14 cellular contexts compared by ENCODE assay signal in genomic region chr3:52774901-52775864, GRCh38. TPM values are rescaled to one million over a fixed set of nuclear protein-coding genes. Genes with fewer than 3 reads are reported as not detected.
DNase-seq lines count a peak whose midpoint lies in the region; ATAC-seq and TF ChIP-seq lines count a peak whose summit lies in the region.
"Had no signal": no experiment of that assay in that cellular context is flagged by ENCODE, and none has a peak within 500 bp of the region (broad histone marks: within the 10 kb centered on the region; RNA-seq: fewer than 3 reads in every experiment).

No MANE protein-coding gene starts in this region.

- no peak for TF ChIP-seq CTCF in left ventricle myocardium inferior (IDR thresholded peaks at IDR 0.05; ENCODE audit: borderline replicate concordance)
- no peak for TF ChIP-seq CTCF in lower lobe of right lung (IDR thresholded peaks at IDR 0.05)
- no peak for TF ChIP-seq CTCF in smooth muscle cell (IDR thresholded peaks at IDR 0.05; ENCODE audit: borderline replicate concordance, insufficient read depth, poor library complexity, severe bottlenecking)

- H3K36me3 ChIP-seq in left ventricle myocardium inferior (no peaks in the 10 kb centered on the region), lower lobe of right lung (no peaks in the 10 kb centered on the region), smooth muscle cell (ENCODE audit: low read depth) (no peaks in the 10 kb centered on the region)

- intact Hi-C loops in Right ventricle myocardium superior (cut with DNase I), result loop anchor here (5.0 kb wide), 1 partner anchor 122 kb away; the partner anchor contains the start of gene STIMATE
- intact Hi-C loops in left ventricle myocardium inferior (cut with micrococcal nuclease), result no loop called here
- intact Hi-C loops in lower lobe of right lung (cut with DNase I), result no loop called here

- H3K9me3 ChIP-seq in left ventricle myocardium inferior (replicated peaks) (no peaks in the 10 kb centered on the region), lower lobe of right lung (no peaks in the 10 kb centered on the region), smooth muscle cell (replicated peaks; ENCODE audit: low read depth) (no peaks in the 10 kb centered on the region)
- H3K9me3 ChIP-seq: SJSA1 had no signal

- peaks cover 5% of the 10 kb centered on the region for H3K79me2 ChIP-seq in smooth muscle cell (ENCODE audit: low read depth)

- H3K4me3 ChIP-seq in left ventricle myocardium inferior, result no peak overlapping the region
- H3K4me3 ChIP-seq in lower lobe of right lung, result no peak overlapping the region
- H3K4me3 ChIP-seq in smooth muscle cell, result no peak overlapping the region
- H3K4me3 ChIP-seq: SJSA1 had no signal

- H3K27me3 ChIP-seq in left ventricle myocardium inferior (ENCODE audit: low read depth) (no peaks in the 10 kb centered on the region), lower lobe of right lung (ENCODE audit: low read depth) (no peaks in the 10 kb centered on the region), smooth muscle cell (ENCODE audit: low read depth) (no peaks in the 10 kb centered on the region)
- H3K27me3 ChIP-seq: SJSA1 had no signal

- ATAC-seq in Right ventricle myocardium superior (ENCODE audit: poor library complexity), result no peak
- ATAC-seq in lower lobe of right lung, result no peak
- ATAC-seq: natural killer cell had no signal

- H3K9ac ChIP-seq in smooth muscle cell (ENCODE audit: low read depth), result no peak overlapping the region

- 81% methylated on average over 6 of the region's 6 CpGs for WGBS in smooth muscle cell (ENCODE audit: low lambda C conversion rate)

- H2AFZ ChIP-seq in smooth muscle cell (ENCODE audit: low read depth), result no peak overlapping the region

- no peak overlapping the region for H3K27ac ChIP-seq in left ventricle myocardium inferior (replicated peaks)
- H3K27ac ChIP-seq in lower lobe of right lung, result no peak overlapping the region
- H3K27ac ChIP-seq in smooth muscle cell (ENCODE audit: low read depth), result no peak overlapping the region
- H3K27ac ChIP-seq: SJSA1 had no signal

- no peaks in the 10 kb centered on the region for H3F3A ChIP-seq in smooth muscle cell (ENCODE audit: low read depth)

- no peak overlapping the region for H3K4me2 ChIP-seq in smooth muscle cell

- H4K20me1 ChIP-seq in smooth muscle cell (ENCODE audit: low read depth), result no peaks in the 10 kb centered on the region

- H3K4me1 ChIP-seq in left ventricle myocardium inferior (peaks cover 12% of the 10 kb centered on the region), lower lobe of right lung (peaks cover 6% of the 10 kb centered on the region), smooth muscle cell (ENCODE audit: low read depth) (no peaks in the 10 kb centered on the region)
- H3K4me1 ChIP-seq: SJSA1 had no signal

- DNase-seq in Right ventricle myocardium superior (peak; percentile 45), left ventricle myocardium inferior (no peak), RPMI8226 (peak; percentile 80), lower lobe of right lung (peak; percentile 41), ureter (ENCODE audit: low spot score) (peak; percentile 43), NCI-H748 (lab: John Stamatoyannopoulos, UW; ENCODE audit: unreplicated experiment) (no peak), smooth muscle cell (lab: John Stamatoyannopoulos, UW; ENCODE audit: unreplicated experiment) (no peak), SKM-1 treated with dmso at 0.1 percent for 144 hours (lab: John Stamatoyannopoulos, UW; ENCODE audit: unreplicated experiment) (no peak)
- DNase-seq: activated naive CD4-positive, alpha-beta T cell treated with anti-CD3 and anti-CD28 coated beads for 36 hours; AML-193; Karpas-422; natural killer cell; NCI-H524 had no signal

RNA-seq across cellular contexts. Expression of gene ITIH1, which starts 2.2 kb away (rescaled TPM):
- total RNA-seq in Right ventricle myocardium superior, result not detected
- not detected for total RNA-seq in left ventricle myocardium inferior
- total RNA-seq in lower lobe of right lung, result not detected
- total RNA-seq in ureter, result not detected
- total RNA-seq in smooth muscle cell, result not detected in 2 replicates
- polyA plus RNA-seq in smooth muscle cell, result 0.33 TPM in 1 of 2 replicates, not detected in the other
- total RNA-seq: activated naive CD4-positive, alpha-beta T cell treated with anti-CD3 and anti-CD28 coated beads for 36 hours; SJSA1 had no signal

RNA-seq across cellular contexts. Expression of gene NEK4, which starts 4.4 kb away (rescaled TPM):
- total RNA-seq in Right ventricle myocardium superior (19.5 TPM), left ventricle myocardium inferior (17.7 TPM), lower lobe of right lung (25.1 TPM), ureter (36.3 TPM), smooth muscle cell (9.6 and 11.0 TPM in 2 replicates)
- polyA plus RNA-seq in smooth muscle cell, result 7.1 and 8.6 TPM in 2 replicates

RNA-seq across cellular contexts. Expression of gene ITIH3, which starts 19.4 kb away (rescaled TPM):
- 0.35 TPM for total RNA-seq in Right ventricle myocardium superior
- total RNA-seq in left ventricle myocardium inferior, result 0.55 TPM
- 4.5 TPM for total RNA-seq in lower lobe of right lung
- 4.6 TPM for total RNA-seq in ureter
- not detected in 2 replicates for total RNA-seq in smooth muscle cell
- 0.35 TPM in 1 of 2 replicates, not detected in the other for polyA plus RNA-seq in smooth muscle cell
- total RNA-seq: activated naive CD4-positive, alpha-beta T cell treated with anti-CD3 and anti-CD28 coated beads for 36 hours; natural killer cell had no signal

RNA-seq across cellular contexts. Expression of gene ITIH4, which starts 55.3 kb away (rescaled TPM):
- total RNA-seq in Right ventricle myocardium superior (1.3 TPM), left ventricle myocardium inferior (5.0 TPM), lower lobe of right lung (23.7 TPM), ureter (37.1 TPM), smooth muscle cell (1.6 and 2.3 TPM in 2 replicates)
- polyA plus RNA-seq in smooth muscle cell, result 1.6 and 4.5 TPM in 2 replicates
- total RNA-seq: SJSA1 had no signal

RNA-seq across cellular contexts. Expression of gene MUSTN1, which starts 59.6 kb away (rescaled TPM):
- total RNA-seq in Right ventricle myocardium superior (17.8 TPM), left ventricle myocardium inferior (32.7 TPM), lower lobe of right lung (7.3 TPM), ureter (15.9 TPM), smooth muscle cell (2.2 TPM in 1 of 2 replicates, not detected in the other)
- 0.30 and 0.98 TPM in 2 replicates for polyA plus RNA-seq in smooth muscle cell
- total RNA-seq: SJSA1 had no signal

Comparison
In these comparisons a context has a peak if more than half of its experiments do, and no peak if none do; other contexts are left out.
1. DNase-seq: peak in Right ventricle myocardium superior (single experiment), RPMI8226 (single experiment), lower lobe of right lung (single experiment) and ureter (single experiment); none in left ventricle myocardium inferior (single experiment), NCI-H748 (single experiment), smooth muscle cell (single experiment) and SKM-1 treated with dmso at 0.1 percent for 144 hours (single experiment).